In genomic region chr1:147384805-147385204, GRCh38 we compare ENCODE assay signal across 26 cellular contexts.
"Had no signal": no experiment of that assay in that cellular context is flagged by ENCODE, and none has a peak within 500 bp of the region (broad histone marks: within the 10 kb centered on the region; RNA-seq: fewer than 3 reads in every experiment).

No MANE protein-coding gene starts in this region.

- H3K9me3 Mint-ChIP-seq: activated CD4-positive, alpha-beta T cell treated with anti-CD3 and anti-CD28 coated beads, Interleukin-2, amount 10 ng/mL, durations not matched to agents 7 days and 5 days; activated CD8-positive, alpha-beta T cell treated with anti-CD3 and anti-CD28 coated beads for 36 hours; activated naive CD4-positive, alpha-beta T cell treated with anti-CD3 and anti-CD28 coated beads, Interleukin-2, amount 50 U/mL, for 24 hours; activated naive CD8-positive, alpha-beta T cell treated with anti-CD3 and anti-CD28 coated beads, Interleukin-2, amount 10 ng/mL, durations not matched to agents 7 days and 5 days; activated T-cell treated with anti-CD3 and anti-CD28 coated beads, Interleukin-2, amount 50 U/mL, for 4 hours; activated T-helper 2 cell treated with anti-CD3 and anti-CD28 coated beads, Interferon-gamma antibody, Interleukin-2, Interleukin-4, amounts not matched to agents 10 μg/mL and 5 μg/mL and 100 μg/mL, durations not matched to agents 14 hours and 24 hours and 36 hours; brain; central memory CD8-positive, alpha-beta T cell; dendritic cell treated with granulocyte-macrophage colony-stimulating factor and Interleukin-4, amounts not matched to agents 40 ng/mL and 50 ng/mL, for 4 days; endodermal cell had no signal

- H3K27ac Mint-ChIP-seq: activated CD4-positive, alpha-beta T cell treated with anti-CD3 and anti-CD28 coated beads, Interleukin-2, amount 10 ng/mL, durations not matched to agents 7 days and 5 days; activated CD8-positive, alpha-beta T cell treated with anti-CD3 and anti-CD28 coated beads for 36 hours; activated naive CD4-positive, alpha-beta T cell treated with anti-CD3 and anti-CD28 coated beads, Interleukin-2, amount 50 U/mL, for 24 hours; activated naive CD8-positive, alpha-beta T cell treated with anti-CD3 and anti-CD28 coated beads, Interleukin-2, amount 10 ng/mL, durations not matched to agents 7 days and 5 days; activated T-helper 2 cell treated with anti-CD3 and anti-CD28 coated beads, Interferon-gamma antibody, Interleukin-2, Interleukin-4, amounts not matched to agents 10 μg/mL and 5 μg/mL and 100 μg/mL, durations not matched to agents 14 hours and 24 hours and 36 hours; brain; dendritic cell treated with granulocyte-macrophage colony-stimulating factor and Interleukin-4, amounts not matched to agents 40 ng/mL and 50 ng/mL, for 4 days; endodermal cell had no signal

- H3K4me3 ChIP-seq: ascending aorta, breast epithelium, coronary artery, dorsolateral prefrontal cortex had no signal

- H3K9me3 ChIP-seq: ascending aorta, breast epithelium had no signal

- DNase-seq: activated CD4-positive, alpha-beta T cell treated with anti-CD3 and anti-CD28 coated beads for 4 hours; activated CD4-positive, alpha-beta T cell treated with anti-CD3 and anti-CD28 coated beads, Interleukin-2, amount 10 ng/mL, durations not matched to agents 7 days and 5 days; activated CD4-positive, alpha-beta T cell treated with anti-CD3 and anti-CD28 coated beads, Interleukin-2, amount 50 U/mL, for 48 hours; activated CD4-positive, CD25-positive, alpha-beta regulatory T cell; activated CD4-positive, CD25-positive, alpha-beta regulatory T cell treated with anti-CD3 and anti-CD28 coated beads, Interleukin-2, amount 50 U/mL, for 72 hours; activated CD8-positive, alpha-beta memory T cell treated with anti-CD3 and anti-CD28 coated beads for 24 hours; activated CD8-positive, alpha-beta T cell treated with anti-CD3 and anti-CD28 coated beads for 36 hours; activated effector memory CD4-positive, alpha-beta T cell treated with anti-CD3 and anti-CD28 coated beads, Interleukin-2, amount 50 U/mL, for 16 hours; activated naive CD8-positive, alpha-beta T cell treated with anti-CD3 and anti-CD28 coated beads, Interleukin-2, amount 10 ng/mL, durations not matched to agents 7 days and 5 days; activated T-cell treated with anti-CD3 and anti-CD28 coated beads, Interleukin-2, amount 50 U/mL, for 4 hours; dorsolateral prefrontal cortex; effector memory CD4-positive, alpha-beta T cell; endodermal cell; foreskin fibroblast; head of caudate nucleus; T-helper 2 cell had no signal

- H3K36me3 ChIP-seq: ascending aorta, breast epithelium had no signal

- H3K4me1 ChIP-seq: ascending aorta, breast epithelium had no signal

- ATAC-seq: activated CD8-positive, alpha-beta T cell treated with anti-CD3 and anti-CD28 coated beads for 36 hours; activated T-cell treated with anti-CD3 and anti-CD28 coated beads, Interleukin-2, amount 50 U/mL, for 4 hours; esophagus mucosa had no signal

- H3K27me3 ChIP-seq: ascending aorta, breast epithelium, dorsolateral prefrontal cortex had no signal

- H3K4me3 Mint-ChIP-seq: activated CD4-positive, alpha-beta T cell treated with anti-CD3 and anti-CD28 coated beads, Interleukin-2, amount 10 ng/mL, durations not matched to agents 7 days and 5 days; activated CD8-positive, alpha-beta T cell treated with anti-CD3 and anti-CD28 coated beads for 36 hours; activated naive CD4-positive, alpha-beta T cell treated with anti-CD3 and anti-CD28 coated beads, Interleukin-2, amount 50 U/mL, for 24 hours; activated naive CD8-positive, alpha-beta T cell treated with anti-CD3 and anti-CD28 coated beads, Interleukin-2, amount 10 ng/mL, durations not matched to agents 7 days and 5 days; activated T-cell treated with anti-CD3 and anti-CD28 coated beads, Interleukin-2, amount 50 U/mL, for 4 hours; brain; central memory CD8-positive, alpha-beta T cell; dendritic cell treated with granulocyte-macrophage colony-stimulating factor and Interleukin-4, amounts not matched to agents 40 ng/mL and 50 ng/mL, for 4 days; endodermal cell had no signal

- H3K36me3 Mint-ChIP-seq: activated naive CD4-positive, alpha-beta T cell treated with anti-CD3 and anti-CD28 coated beads, Interleukin-2, amount 50 U/mL, for 24 hours; activated naive CD8-positive, alpha-beta T cell treated with anti-CD3 and anti-CD28 coated beads, Interleukin-2, amount 10 ng/mL, durations not matched to agents 7 days and 5 days; brain had no signal

- H3K27me3 Mint-ChIP-seq: brain; dendritic cell treated with granulocyte-macrophage colony-stimulating factor and Interleukin-4, amounts not matched to agents 40 ng/mL and 50 ng/mL, for 4 days had no signal

- FAIRE-seq: frontal cortex had no signal

- H3K4me1 Mint-ChIP-seq: activated CD4-positive, alpha-beta T cell treated with anti-CD3 and anti-CD28 coated beads, Interleukin-2, amount 10 ng/mL, durations not matched to agents 7 days and 5 days; activated naive CD4-positive, alpha-beta T cell treated with anti-CD3 and anti-CD28 coated beads, Interleukin-2, amount 50 U/mL, for 24 hours; activated naive CD8-positive, alpha-beta T cell treated with anti-CD3 and anti-CD28 coated beads, Interleukin-2, amount 10 ng/mL, durations not matched to agents 7 days and 5 days; brain; central memory CD8-positive, alpha-beta T cell; endodermal cell had no signal
